Comparison of ENCODE assay signal across 22 cellular contexts in the genomic region with DNA sequence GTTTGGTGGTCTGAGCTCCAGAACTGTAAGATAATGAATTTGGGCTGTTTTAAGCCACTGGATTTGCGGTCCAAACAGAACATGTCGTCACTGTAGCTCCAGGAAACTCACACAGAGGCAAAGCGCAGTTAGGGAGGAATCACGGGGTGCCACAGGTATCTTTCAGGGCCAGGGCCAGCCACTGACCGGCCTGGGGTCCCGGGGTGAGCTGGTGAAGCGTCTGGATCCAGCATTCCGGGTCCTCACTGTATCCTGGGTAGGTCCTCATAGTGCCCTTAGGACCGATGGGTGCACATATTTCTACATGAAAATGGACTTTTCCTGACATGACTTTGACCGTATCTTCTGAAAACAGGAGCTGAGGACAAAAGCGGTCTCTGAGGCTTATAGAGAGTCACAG.
"Had no signal": no experiment of that assay in that cellular context is flagged by ENCODE, and none has a peak within 500 bp of the region (broad histone marks: within the 10 kb centered on the region; RNA-seq: fewer than 3 reads in every experiment).

No MANE protein-coding gene starts in this region.

- ATAC-seq: activated T-cell treated with anti-CD3 and anti-CD28 coated beads, Interleukin-2, amount 50 U/mL, for 4 hours; activated T-helper 17 cell treated with anti-CD3 and anti-CD28 coated beads, Interleukin-2, amount 50 U/mL, for 72 hours; gastrocnemius medialis; T-cell had no signal

- H3K9me3 ChIP-seq: gastrocnemius medialis, left ventricle myocardium inferior, right atrium auricular region, transverse colon, uterus had no signal

- FAIRE-seq: bronchial epithelial cell had no signal

- H3K9me3 Mint-ChIP-seq: activated B cell treated with CpG ODN at 0.5 μM for 24 hours; activated T-cell treated with anti-CD3 and anti-CD28 coated beads, Interleukin-2, amount 50 U/mL, for 4 hours; immature natural killer cell; T-cell had no signal

- H3K4me3 ChIP-seq: gastrocnemius medialis, left ventricle myocardium inferior, right atrium auricular region, transverse colon, uterus had no signal

- H3K4me3 Mint-ChIP-seq: activated B cell treated with CpG ODN at 0.5 μM for 24 hours; activated T-cell treated with anti-CD3 and anti-CD28 coated beads, Interleukin-2, amount 50 U/mL, for 4 hours; activated T-helper 17 cell treated with anti-CD3 and anti-CD28 coated beads, Interleukin-2, amount 50 U/mL, for 72 hours; central memory CD8-positive, alpha-beta T cell; immature natural killer cell; T-cell; T-helper 2 cell treated with Interferon-gamma antibody and Interleukin-4, amounts not matched to agents 5 μg/mL and 100 μg/mL, for 36 hours had no signal

- H3K27me3 Mint-ChIP-seq: activated B cell treated with CpG ODN at 0.5 μM for 24 hours; activated T-helper 17 cell treated with anti-CD3 and anti-CD28 coated beads, Interleukin-2, amount 50 U/mL, for 72 hours; central memory CD8-positive, alpha-beta T cell; T-cell had no signal

- H3K36me3 Mint-ChIP-seq: T-cell had no signal

- H3K4me1 ChIP-seq: gastrocnemius medialis, left ventricle myocardium inferior, right atrium auricular region, transverse colon, uterus had no signal

- DNase-seq: activated CD4-positive, alpha-beta T cell treated with anti-CD3 and anti-CD28 coated beads for 4 hours; activated CD4-positive, alpha-beta T cell treated with anti-CD3 and anti-CD28 coated beads, Interleukin-2, amount 50 U/mL, for 4 hours; activated gamma-delta T cell treated with Interleukin-2 at 50 U/mL for 16 hours; activated T-cell treated with anti-CD3 and anti-CD28 coated beads, Interleukin-2, amount 50 U/mL, for 4 hours; effector CD8-positive, alpha-beta T cell; erythroblast; gastrocnemius medialis; hippocampal formation; immature natural killer cell; kidney glomerular epithelial cell; left ventricle myocardium inferior; occipital lobe; stimulated activated naive CD4-positive, alpha-beta T cell; transverse colon had no signal

- H3K27ac Mint-ChIP-seq: activated B cell treated with CpG ODN at 0.5 μM for 24 hours; activated T-helper 17 cell treated with anti-CD3 and anti-CD28 coated beads, Interleukin-2, amount 50 U/mL, for 72 hours; T-cell; T-helper 2 cell treated with Interferon-gamma antibody and Interleukin-4, amounts not matched to agents 5 μg/mL and 100 μg/mL, for 36 hours had no signal

- H3K27ac ChIP-seq: gastrocnemius medialis, left ventricle myocardium inferior, right atrium auricular region, transverse colon, uterus had no signal

- H3K36me3 ChIP-seq: gastrocnemius medialis, left ventricle myocardium inferior, right atrium auricular region, transverse colon, uterus had no signal

- H3K4me1 Mint-ChIP-seq: activated B cell treated with CpG ODN at 0.5 μM for 24 hours had no signal
